Comparison of ENCODE assay signal across 10 cellular contexts in genomic region chr11:128496249-128496648, GRCh38.
DNase-seq lines count a peak whose midpoint lies in the region; ATAC-seq and TF ChIP-seq lines count a peak whose summit lies in the region.
"Had no signal": no experiment of that assay in that cellular context is flagged by ENCODE, and none has a peak within 500 bp of the region (broad histone marks: within the 10 kb centered on the region; RNA-seq: fewer than 3 reads in every experiment).

No MANE protein-coding gene starts in this region.

- peak overlapping the region in 1 of 2 donors; percentile 47 for H3K4me3 ChIP-seq in CD4-positive, alpha-beta memory T cell (ENCODE audit: low read length in 2 of 2)
- peak overlapping the region; percentile 35 for H3K4me3 ChIP-seq in NB4 (ENCODE audit: low read depth, low read length)

- intact Hi-C loops in CD4-positive, alpha-beta memory T cell (cut with micrococcal nuclease) = no loop called here

- no peaks in the 10 kb centered on the region for H3K9me3 ChIP-seq in CD4-positive, alpha-beta memory T cell (ENCODE audit: control insufficient read depth in 1 of 2, low read length in 2 of 2)

- H3K4me1 ChIP-seq in CD4-positive, alpha-beta memory T cell (ENCODE audit: insufficient read depth, low read length) = peaks cover 99% of the 10 kb centered on the region

- H3K4me1 Mint-ChIP-seq in CD4-positive, alpha-beta memory T cell = peaks cover 90 to 100% (median 95%) of the 10 kb centered on the region in 4 donors
- H3K4me1 Mint-ChIP-seq in effector memory CD8-positive, alpha-beta T cell (ENCODE audit: low read depth in 2 of 2) = peaks cover 80 to 95% of the 10 kb centered on the region in 2 donors
- H3K4me1 Mint-ChIP-seq in nephron progenitor cell = peaks cover 88% of the 10 kb centered on the region

- TF ChIP-seq POLR2A in NB4 (IDR thresholded peaks at IDR 0.05; ENCODE audit: extremely low read depth, insufficient read length) = no peak

- H3K4me3 Mint-ChIP-seq in CD4-positive, alpha-beta memory T cell = peak overlapping the region; percentile 78 to 97 (median 88)
- H3K4me3 Mint-ChIP-seq in effector memory CD8-positive, alpha-beta T cell = peak overlapping the region; percentile 61 to 96
- peak overlapping the region; percentile 66 for H3K4me3 Mint-ChIP-seq in nephron progenitor cell

- no peaks in the 10 kb centered on the region for H3K27me3 ChIP-seq in CD4-positive, alpha-beta memory T cell (ENCODE audit: insufficient read depth, low read length)

- no peak for DNase-seq in CD4-positive, alpha-beta memory T cell
- no peak for DNase-seq in NB4 (ENCODE audit: low read depth)
- DNase-seq in effector memory CD8-positive, alpha-beta T cell = no peak
- no peak for DNase-seq in nephron progenitor cell
- DNase-seq in GF-D8 (lab: John Stamatoyannopoulos, UW) = no peak
- no peak for DNase-seq in middle frontal gyrus (ENCODE audit: extremely low spot score, low spot score)
- DNase-seq in RKO (ENCODE audit: low spot score) = no peak
- DNase-seq in stimulated activated CD8-positive, alpha-beta memory T cell treated with anti-CD3 and anti-CD28 coated beads, Interleukin-4, amount 100 ng/mL, for 48 hours = no peak
- DNase-seq: GDM1, NCI-H1417 had no signal

- H3K9me3 Mint-ChIP-seq in CD4-positive, alpha-beta memory T cell = no peaks in the 10 kb centered on the region
- H3K9me3 Mint-ChIP-seq in effector memory CD8-positive, alpha-beta T cell = no peaks in the 10 kb centered on the region
- H3K9me3 Mint-ChIP-seq in nephron progenitor cell = no peaks in the 10 kb centered on the region

- TF ChIP-seq CTCF in NB4 (IDR thresholded peaks at IDR 0.05; ENCODE audit: low read depth, low read length) (no peak), nephron progenitor cell (IDR thresholded peaks at IDR 0.05) (no peak)

- POLR2A ChIA-PET in CD4-positive, alpha-beta memory T cell (lab: Charles Lee; ENCODE audit: partially characterized antibody) = interaction anchor here (1.0 to 34.5 kb wide), 9 partner anchors 9 to 201 kb away, joined by 3 to 1488 read pairs (median 888); no protein-coding TSS in a partner anchor

- H3K27ac Mint-ChIP-seq in CD4-positive, alpha-beta memory T cell = peak overlapping the region; percentile 82 to 99 (median 97)
- H3K27ac Mint-ChIP-seq in effector memory CD8-positive, alpha-beta T cell = peak overlapping the region; percentile 97
- H3K27ac Mint-ChIP-seq in nephron progenitor cell = peak overlapping the region; percentile 98

- no peak for ATAC-seq in effector memory CD8-positive, alpha-beta T cell (replicated peaks)

- H3K27me3 Mint-ChIP-seq in CD4-positive, alpha-beta memory T cell = no peaks in the 10 kb centered on the region
- H3K27me3 Mint-ChIP-seq in effector memory CD8-positive, alpha-beta T cell = no peaks in the 10 kb centered on the region
- H3K27me3 Mint-ChIP-seq in nephron progenitor cell (ENCODE audit: low read depth, poor library complexity) = no peaks in the 10 kb centered on the region

- CTCF ChIA-PET in CD4-positive, alpha-beta memory T cell (lab: Charles Lee; ENCODE audit: partially characterized antibody) = interaction anchor here (0.8 to 6.5 kb wide), 4 partner anchors 10 to 22 kb away, joined by 3 to 44 read pairs (median 11); no protein-coding TSS in a partner anchor

- peaks cover 28% of the 10 kb centered on the region for H3K36me3 ChIP-seq in CD4-positive, alpha-beta memory T cell (ENCODE audit: insufficient read depth, low read length)

- peaks cover 83 to 92% of the 10 kb centered on the region in 2 donors for H3K36me3 Mint-ChIP-seq in CD4-positive, alpha-beta memory T cell
- peaks cover 92% of the 10 kb centered on the region for H3K36me3 Mint-ChIP-seq in effector memory CD8-positive, alpha-beta T cell (ENCODE audit: insufficient read depth)
- peaks cover 16% of the 10 kb centered on the region for H3K36me3 Mint-ChIP-seq in nephron progenitor cell (ENCODE audit: low read depth)

- H3K27ac ChIP-seq in CD4-positive, alpha-beta memory T cell (ENCODE audit: low read depth, low read length) = peak overlapping the region; percentile 89
